28 cellular contexts compared by ENCODE assay signal in genomic region chr3:104632521-104632920, GRCh38.
A peak's percentile ranks its signal among the peaks of the same experiment; 100 is the strongest.
DNase-seq lines count a peak whose midpoint lies in the region; ATAC-seq, FAIRE-seq and TF ChIP-seq lines count a peak whose summit lies in the region.
"Had no signal": no experiment of that assay in that cellular context is flagged by ENCODE, and none has a peak within 500 bp of the region (broad histone marks: within the 10 kb centered on the region; RNA-seq: fewer than 3 reads in every experiment).

No MANE protein-coding gene starts in this region.

- H4K91ac ChIP-seq in IMR-90 (ENCODE audit: insufficient read depth, low read depth, low read length) (peak overlapping the region; percentile 44; the same call in 1 of the 2 replicates), trophoblast cell (ENCODE audit: low read depth, low read length) (no peak overlapping the region)

- WGBS in A549 (ENCODE audit: missing lambda C conversion rate), result 65% methylated on average over 3 of the region's 3 CpGs
- WGBS in IMR-90 (ENCODE audit: extremely low coverage in 2 of 2, insufficient read length in 1 of 2), 2 experiments, result no CpG with 5 or more reads among the region's 3 CpGs
- WGBS in trophoblast cell (ENCODE audit: extremely low coverage, insufficient coverage, insufficient read length), result no CpG with 5 or more reads among the region's 3 CpGs

- H2BK20ac ChIP-seq in IMR-90 (ENCODE audit: low read depth, low read length), result peak overlapping the region; percentile 21; the same call in 1 of the 2 replicates

- intact Hi-C loops in IMR-90 (cut with micrococcal nuclease), result no loop called here

- no peak overlapping the region for H3K27ac ChIP-seq in A549
- no peak overlapping the region for H3K27ac ChIP-seq in IMR-90 (ENCODE audit: insufficient read depth, low read length)
- H3K27ac ChIP-seq in trophoblast cell (ENCODE audit: low read depth, low read length), result no peak overlapping the region
- H3K27ac ChIP-seq: C4-2B, PC-9, SJCRH30 had no signal

- TF ChIP-seq RAD21 in A549 (conservative IDR thresholded peaks at IDR 0.05 in 1 of 2, IDR thresholded peaks at IDR 0.05 in 1 of 2) (no peak), IMR-90 (IDR thresholded peaks at IDR 0.05; ENCODE audit: low read length) (no peak)

- H2BK120ac ChIP-seq in IMR-90 (ENCODE audit: low read depth, low read length) (peak overlapping the region; percentile 32; the same call in 1 of the 2 replicates), trophoblast cell (ENCODE audit: insufficient read depth, low read length, poor library complexity) (no peak overlapping the region)

- H3K18ac ChIP-seq in IMR-90 (ENCODE audit: low read depth, low read length) (no peak overlapping the region), trophoblast cell (ENCODE audit: low read length) (no peak overlapping the region)

- in situ Hi-C loops in IMR-90 (cut with MboI; ENCODE audit: low sequenced_read_pairs), result no loop called here

- no peak overlapping the region for H3K4me3 Mint-ChIP-seq in mesothelial cell of epicardium
- H3K4me3 Mint-ChIP-seq: B cell; CD8-positive, alpha-beta T cell; GM23338; H9 had no signal

- H3K27ac Mint-ChIP-seq in mesothelial cell of epicardium, result peak overlapping the region; percentile 63
- H3K27ac Mint-ChIP-seq: B cell; CD8-positive, alpha-beta T cell; GM23338; H9 had no signal

- dilution Hi-C loops in IMR-90 (cut with HindIII; ENCODE audit: low sequenced_read_pairs, unreplicated experiment), result no loop called here

- H3K14ac ChIP-seq in IMR-90 (replicated peaks; ENCODE audit: low read depth, low read length) (no peak overlapping the region; the same call in 1 of the 2 replicates), trophoblast cell (ENCODE audit: low read length) (no peak overlapping the region)

- no peak overlapping the region for H3K9ac ChIP-seq in IMR-90 (ENCODE audit: low read depth, low read length)
- no peak overlapping the region for H3K9ac ChIP-seq in trophoblast cell (ENCODE audit: low read length)

- H3K23ac ChIP-seq in IMR-90 (ENCODE audit: low read depth, low read length), result no peak overlapping the region
- H3K23ac ChIP-seq in trophoblast cell (ENCODE audit: low read length), result no peak overlapping the region

- H3K4me2 ChIP-seq in A549 (no peak overlapping the region), IMR-90 (ENCODE audit: low read depth, low read length) (no peak overlapping the region), trophoblast cell (ENCODE audit: low read length) (no peak overlapping the region)
- H3K4me2 ChIP-seq: GM23338, PC-9 had no signal

- H3K27me3 ChIP-seq in IMR-90 (ENCODE audit: control insufficient read depth, insufficient read depth, low read length) (no peaks in the 10 kb centered on the region), trophoblast cell (ENCODE audit: insufficient read depth, low read length) (no peaks in the 10 kb centered on the region)
- H3K27me3 ChIP-seq: SJCRH30 had no signal

- H3K9me3 Mint-ChIP-seq in mesothelial cell of epicardium, result peaks cover 26% of the 10 kb centered on the region
- H3K9me3 Mint-ChIP-seq: CD8-positive, alpha-beta T cell had no signal

- no peaks in the 10 kb centered on the region for H3K4me1 Mint-ChIP-seq in mesothelial cell of epicardium
- H3K4me1 Mint-ChIP-seq: GM23338, H9 had no signal

- H4K8ac ChIP-seq in IMR-90 (ENCODE audit: low read depth in 2 of 2, low read length in 2 of 2), result no peak overlapping the region
- H4K8ac ChIP-seq in trophoblast cell (ENCODE audit: low read depth, low read length), result no peak overlapping the region

- H3K4ac ChIP-seq in IMR-90 (ENCODE audit: low read depth, low read length), result 0 out of 2 replicates have a peak overlapping the region, but pooled peaks have one; percentile 59
- H3K4ac ChIP-seq in trophoblast cell (ENCODE audit: low read depth, low read length), result no peak overlapping the region

- H2AK9ac ChIP-seq in IMR-90 (replicated peaks; ENCODE audit: low read depth, low read length, poor library complexity), result no peak overlapping the region

- H2AK5ac ChIP-seq in IMR-90 (ENCODE audit: low read depth, low read length) (0 out of 2 replicates have a peak overlapping the region, but pooled peaks have one; percentile 13), trophoblast cell (ENCODE audit: low read length) (no peak overlapping the region)

- no peak for TF ChIP-seq POLR2A in A549 (IDR thresholded peaks at IDR 0.05; ENCODE audit: low read length)
- TF ChIP-seq POLR2A in IMR-90 (IDR thresholded peaks at IDR 0.05; ENCODE audit: low read depth, low read length), result no peak

- H3K36me3 Mint-ChIP-seq in mesothelial cell of epicardium, result peaks cover 3% of the 10 kb centered on the region
- H3K36me3 Mint-ChIP-seq: CD8-positive, alpha-beta T cell had no signal

- H3K79me2 ChIP-seq in trophoblast cell (ENCODE audit: control insufficient read depth, insufficient read depth, low read length, poor library complexity), result no peaks in the 10 kb centered on the region

- no peak for TF ChIP-seq CTCF in A549 (IDR thresholded peaks at IDR 0.05)
- no peak for TF ChIP-seq CTCF in IMR-90 (conservative IDR thresholded peaks at IDR 0.05; ENCODE audit: low read depth, low read length)
- TF ChIP-seq CTCF in choroid plexus epithelial cell (conservative IDR thresholded peaks at IDR 0.05; ENCODE audit: low read depth, low read length), result peak; percentile 7
- no peak for TF ChIP-seq CTCF in mesothelial cell of epicardium (IDR thresholded peaks at IDR 0.05; ENCODE audit: unreplicated experiment)

- no peak overlapping the region for H2AFZ ChIP-seq in IMR-90 (replicated peaks; ENCODE audit: low read length, poor library complexity)
- no peak overlapping the region for H2AFZ ChIP-seq in trophoblast cell (ENCODE audit: insufficient read depth, low read length, poor library complexity)
- H2AFZ ChIP-seq: GM23338, PC-9 had no signal

- no peak overlapping the region for H3K56ac ChIP-seq in IMR-90 (ENCODE audit: extremely low read depth, insufficient read depth, low read length)

- TF ChIP-seq EP300 in A549 (IDR thresholded peaks at IDR 0.05), result no peak

- no peaks in the 10 kb centered on the region; a peak in 1 of 4 replicates for H3K79me1 ChIP-seq in IMR-90 (ENCODE audit: low read depth in 1 of 2, low read length in 2 of 2)
- H3K79me1 ChIP-seq in trophoblast cell (ENCODE audit: low read length), result no peaks in the 10 kb centered on the region

- DNase-seq in A549 (ENCODE audit: low read depth in 1 of 2, low spot score in 1 of 2), result no peak
- no peak for DNase-seq in IMR-90
- DNase-seq in choroid plexus epithelial cell (ENCODE audit: low read depth), result peak; percentile 29
- no peak for DNase-seq in mesothelial cell of epicardium (ENCODE audit: low spot score in 2 of 2, unreplicated experiment in 2 of 2)
- no peak for DNase-seq in NCI-H526 (lab: John Stamatoyannopoulos, UW)
- DNase-seq in OCI-M1 (lab: John Stamatoyannopoulos, UW), result no peak
- no peak for DNase-seq in trophoblast cell
- DNase-seq: CD8-positive, alpha-beta T cell; DMS 273 treated with DMSO at 0.1 percent for 48 hours; DMS79; GF-D8; H9; NCI-H1048; NCI-H1417; NCI-H187 treated with DMSO at 0.1 percent for 48 hours; NCI-H2171 treated with DMSO at 0.1 percent for 48 hours; NCI-H345; NCI-H524; NCI-H774; PC-9; SJCRH30 had no signal

- no TSS peak for BruUV-seq in IMR-90 (replicated peaks; lab: Mats Ljungman, UMichigan)

- no peaks in the 10 kb centered on the region for H4K20me1 ChIP-seq in IMR-90 (ENCODE audit: insufficient read depth, low read length)

- no peak for ATAC-seq in A549
- ATAC-seq in IMR-90 (ENCODE audit: low read depth), result no peak
- ATAC-seq: CD8-positive, alpha-beta T cell; GM23338; K562; Right ventricle myocardium inferior had no signal

- H3K4me3 ChIP-seq in A549 (no peak overlapping the region), IMR-90 (ENCODE audit: insufficient read depth, low read depth, low read length) (no peak overlapping the region), choroid plexus epithelial cell (ENCODE audit: low read depth, low read length) (no peak overlapping the region), trophoblast cell (ENCODE audit: low read depth, low read length) (no peak overlapping the region)
- H3K4me3 ChIP-seq: GM23338, K562, PC-9, SJCRH30 had no signal

- CTCF ChIA-PET in A549 (lab: Yijun Ruan, JAX), result interaction anchor here (1.2 kb wide), 1 partner anchor 10 kb away, joined by 3 read pairs; no protein-coding TSS in a partner anchor
- CTCF ChIA-PET in IMR-90 (lab: Yijun Ruan, JAX), result interaction anchor here (0.5 kb wide), 1 partner anchor 1701 kb away, joined by 4 read pairs; no protein-coding TSS in a partner anchor

- H3K9me1 ChIP-seq in IMR-90 (ENCODE audit: insufficient read depth, low read length), result peaks cover 5% of the 10 kb centered on the region; the same call in 1 of the 2 replicates

- H3K27me3 Mint-ChIP-seq in mesothelial cell of epicardium (ENCODE audit: low read depth), result no peaks in the 10 kb centered on the region
- H3K27me3 Mint-ChIP-seq: B cell had no signal

- no peaks in the 10 kb centered on the region for H3K36me3 ChIP-seq in IMR-90 (ENCODE audit: control insufficient read depth, insufficient read depth, low read length)
- peaks cover 0 to 4% of the 10 kb centered on the region in 2 experiments for H3K36me3 ChIP-seq in trophoblast cell (ENCODE audit: control insufficient read depth in 1 of 2, insufficient read depth in 2 of 2, low read length in 2 of 2)
- H3K36me3 ChIP-seq: SJCRH30 had no signal

- no peak overlapping the region for H2BK12ac ChIP-seq in trophoblast cell (ENCODE audit: low read length)

- H3K9me3 ChIP-seq in A549, result no peaks in the 10 kb centered on the region; the same call in 2 of the 3 replicates
- peaks cover 2% of the 10 kb centered on the region; the same call in 1 of the 2 replicates for H3K9me3 ChIP-seq in IMR-90 (ENCODE audit: control insufficient read depth, insufficient read depth, low read length)
- peaks cover 4% of the 10 kb centered on the region for H3K9me3 ChIP-seq in trophoblast cell (ENCODE audit: insufficient read depth, low read depth, low read length)
- H3K9me3 ChIP-seq: SJCRH30 had no signal

- H4K12ac ChIP-seq in trophoblast cell (ENCODE audit: low read depth, low read length), result no peak overlapping the region

- H3K4me1 ChIP-seq in A549 (peaks cover 6% of the 10 kb centered on the region; the same call in 1 of the 3 replicates), IMR-90 (ENCODE audit: control insufficient read depth, insufficient read depth, low read length) (peaks cover 9% of the 10 kb centered on the region; the same call in 1 of the 2 replicates), trophoblast cell (ENCODE audit: control insufficient read depth in 1 of 2, insufficient read depth in 2 of 2, low read length in 2 of 2) (no peaks in the 10 kb centered on the region)
- H3K4me1 ChIP-seq: SJCRH30 had no signal

- peak; percentile 32 for FAIRE-seq in A549 (lab: Jason Lieb, UNC)
- FAIRE-seq: A204.1, GM12891, K562 had no signal

- no peak overlapping the region for H4K5ac ChIP-seq in IMR-90 (ENCODE audit: low read depth, low read length)

- no peak overlapping the region for H2BK5ac ChIP-seq in IMR-90 (ENCODE audit: low read depth, low read length, poor library complexity, severe bottlenecking)
- H2BK5ac ChIP-seq in trophoblast cell (ENCODE audit: low read depth, low read length, poor library complexity), result no peak overlapping the region

- peak overlapping the region; percentile 40; the same call in 1 of the 3 replicates for H2BK15ac ChIP-seq in IMR-90 (ENCODE audit: low read depth, low read length)

- POLR2A ChIA-PET in A549 (lab: Yijun Ruan, JAX) (no interaction called here), IMR-90 (lab: Charles Lee; ENCODE audit: unreplicated experiment) (no interaction called here)

TF ChIP-seq in IMR-90, 13 proteins besides CTCF, POLR2A, EP300 and RAD21:
- no peak for TF ChIP-seq NFE2L2 (IDR thresholded peaks at IDR 0.05; ENCODE audit: low read depth, low read length)
TF ChIP-seq in IMR-90: peak in this region for 0.
